ENCODE assay signal across 1 cellular context in the genomic region with DNA sequence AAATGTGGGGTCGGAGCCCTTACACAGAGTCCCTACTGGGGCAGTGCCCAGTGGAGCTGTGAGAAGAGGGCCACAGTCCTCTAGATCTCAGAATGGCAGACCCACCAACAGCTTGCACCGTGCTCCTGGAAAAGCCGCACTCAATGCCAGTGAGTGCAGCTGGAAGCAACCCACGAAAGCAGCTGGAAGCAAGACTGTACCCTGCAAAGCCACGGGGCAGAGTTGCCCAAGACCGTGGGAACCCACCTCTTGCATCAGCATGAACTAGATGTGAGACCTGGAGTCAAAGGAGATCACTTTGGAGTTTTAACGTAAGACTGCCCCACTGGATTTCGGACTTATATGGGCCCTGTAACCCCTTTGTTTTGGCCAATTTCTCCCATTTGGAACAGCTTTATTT.
TF ChIP-seq lines count a peak whose summit lies in the region.

No MANE protein-coding gene starts in this region.

TF ChIP-seq in GM12878, 131 proteins besides CTCF, POLR2A, EP300 and RAD21:
- TF ChIP-seq DPF2 (IDR thresholded peaks at IDR 0.05) (no peak), RFX5 (IDR thresholded peaks at IDR 0.05; ENCODE audit: low read depth, low read length) (no peak), FOXK2 (IDR thresholded peaks at IDR 0.05) (no peak), SMC3 (IDR thresholded peaks at IDR 0.05; ENCODE audit: borderline replicate concordance, low read length) (no peak), SRF (IDR thresholded peaks at IDR 0.05; ENCODE audit: low read depth in 2 of 2, low read length in 2 of 2) (no peak), PAX8 (IDR thresholded peaks at IDR 0.05) (no peak), RUNX3 (IDR thresholded peaks at IDR 0.05; ENCODE audit: low read length) (no peak), GATAD2B (conservative IDR thresholded peaks at IDR 0.05; ENCODE audit: low read depth) (no peak), CHD1 (IDR thresholded peaks at IDR 0.05; ENCODE audit: low read depth, low read length) (no peak), ZBED1 (IDR thresholded peaks at IDR 0.05; ENCODE audit: borderline replicate concordance) (no peak), STAT3 (IDR thresholded peaks at IDR 0.05; ENCODE audit: low read depth, low read length) (no peak), ZNF24 (IDR thresholded peaks at IDR 0.05) (no peak), BRCA1 (IDR thresholded peaks at IDR 0.05; ENCODE audit: low read depth, low read length) (no peak), ZNF207 (IDR thresholded peaks at IDR 0.05; ENCODE audit: borderline replicate concordance) (no peak), PAX5 (IDR thresholded peaks at IDR 0.05; ENCODE audit: borderline replicate concordance, low read depth, low read length) (no peak), MXI1 (IDR thresholded peaks at IDR 0.05; ENCODE audit: low read depth, low read length) (no peak)
- TF ChIP-seq, protein P1, sequence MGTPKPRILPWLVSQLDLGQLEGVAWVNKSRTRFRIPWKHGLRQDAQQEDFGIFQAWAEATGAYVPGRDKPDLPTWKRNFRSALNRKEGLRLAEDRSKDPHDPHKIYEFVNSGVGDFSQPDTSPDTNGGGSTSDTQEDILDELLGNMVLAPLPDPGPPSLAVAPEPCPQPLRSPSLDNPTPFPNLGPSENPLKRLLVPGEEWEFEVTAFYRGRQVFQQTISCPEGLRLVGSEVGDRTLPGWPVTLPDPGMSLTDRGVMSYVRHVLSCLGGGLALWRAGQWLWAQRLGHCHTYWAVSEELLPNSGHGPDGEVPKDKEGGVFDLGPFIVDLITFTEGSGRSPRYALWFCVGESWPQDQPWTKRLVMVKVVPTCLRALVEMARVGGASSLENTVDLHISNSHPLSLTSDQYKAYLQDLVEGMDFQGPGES (IDR thresholded peaks at IDR 0.05) = no peak
- TF ChIP-seq, protein P2, sequence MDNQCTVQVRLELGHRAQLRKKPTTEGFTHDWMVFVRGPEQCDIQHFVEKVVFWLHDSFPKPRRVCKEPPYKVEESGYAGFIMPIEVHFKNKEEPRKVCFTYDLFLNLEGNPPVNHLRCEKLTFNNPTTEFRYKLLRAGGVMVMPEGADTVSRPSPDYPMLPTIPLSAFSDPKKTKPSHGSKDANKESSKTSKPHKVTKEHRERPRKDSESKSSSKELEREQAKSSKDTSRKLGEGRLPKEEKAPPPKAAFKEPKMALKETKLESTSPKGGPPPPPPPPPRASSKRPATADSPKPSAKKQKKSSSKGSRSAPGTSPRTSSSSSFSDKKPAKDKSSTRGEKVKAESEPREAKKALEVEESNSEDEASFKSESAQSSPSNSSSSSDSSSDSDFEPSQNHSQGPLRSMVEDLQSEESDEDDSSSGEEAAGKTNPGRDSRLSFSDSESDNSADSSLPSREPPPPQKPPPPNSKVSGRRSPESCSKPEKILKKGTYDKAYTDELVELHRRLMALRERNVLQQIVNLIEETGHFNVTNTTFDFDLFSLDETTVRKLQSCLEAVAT (IDR thresholded peaks at IDR 0.05) = no peak
- TF ChIP-seq, protein P3, sequence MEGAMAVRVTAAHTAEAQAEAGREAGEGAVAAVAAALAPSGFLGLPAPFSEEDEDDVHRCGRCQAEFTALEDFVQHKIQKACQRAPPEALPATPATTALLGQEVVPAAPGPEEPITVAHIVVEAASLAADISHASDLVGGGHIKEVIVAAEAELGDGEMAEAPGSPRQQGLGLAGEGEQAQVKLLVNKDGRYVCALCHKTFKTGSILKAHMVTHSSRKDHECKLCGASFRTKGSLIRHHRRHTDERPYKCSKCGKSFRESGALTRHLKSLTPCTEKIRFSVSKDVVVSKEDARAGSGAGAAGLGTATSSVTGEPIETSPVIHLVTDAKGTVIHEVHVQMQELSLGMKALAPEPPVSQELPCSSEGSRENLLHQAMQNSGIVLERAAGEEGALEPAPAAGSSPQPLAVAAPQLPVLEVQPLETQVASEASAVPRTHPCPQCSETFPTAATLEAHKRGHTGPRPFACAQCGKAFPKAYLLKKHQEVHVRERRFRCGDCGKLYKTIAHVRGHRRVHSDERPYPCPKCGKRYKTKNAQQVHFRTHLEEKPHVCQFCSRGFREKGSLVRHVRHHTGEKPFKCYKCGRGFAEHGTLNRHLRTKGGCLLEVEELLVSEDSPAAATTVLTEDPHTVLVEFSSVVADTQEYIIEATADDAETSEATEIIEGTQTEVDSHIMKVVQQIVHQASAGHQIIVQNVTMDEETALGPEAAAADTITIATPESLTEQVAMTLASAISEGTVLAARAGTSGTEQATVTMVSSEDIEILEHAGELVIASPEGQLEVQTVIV (IDR thresholded peaks at IDR 0.05; ENCODE audit: borderline replicate concordance, partially characterized antibody) = no peak
- TF ChIP-seq, protein P4, sequence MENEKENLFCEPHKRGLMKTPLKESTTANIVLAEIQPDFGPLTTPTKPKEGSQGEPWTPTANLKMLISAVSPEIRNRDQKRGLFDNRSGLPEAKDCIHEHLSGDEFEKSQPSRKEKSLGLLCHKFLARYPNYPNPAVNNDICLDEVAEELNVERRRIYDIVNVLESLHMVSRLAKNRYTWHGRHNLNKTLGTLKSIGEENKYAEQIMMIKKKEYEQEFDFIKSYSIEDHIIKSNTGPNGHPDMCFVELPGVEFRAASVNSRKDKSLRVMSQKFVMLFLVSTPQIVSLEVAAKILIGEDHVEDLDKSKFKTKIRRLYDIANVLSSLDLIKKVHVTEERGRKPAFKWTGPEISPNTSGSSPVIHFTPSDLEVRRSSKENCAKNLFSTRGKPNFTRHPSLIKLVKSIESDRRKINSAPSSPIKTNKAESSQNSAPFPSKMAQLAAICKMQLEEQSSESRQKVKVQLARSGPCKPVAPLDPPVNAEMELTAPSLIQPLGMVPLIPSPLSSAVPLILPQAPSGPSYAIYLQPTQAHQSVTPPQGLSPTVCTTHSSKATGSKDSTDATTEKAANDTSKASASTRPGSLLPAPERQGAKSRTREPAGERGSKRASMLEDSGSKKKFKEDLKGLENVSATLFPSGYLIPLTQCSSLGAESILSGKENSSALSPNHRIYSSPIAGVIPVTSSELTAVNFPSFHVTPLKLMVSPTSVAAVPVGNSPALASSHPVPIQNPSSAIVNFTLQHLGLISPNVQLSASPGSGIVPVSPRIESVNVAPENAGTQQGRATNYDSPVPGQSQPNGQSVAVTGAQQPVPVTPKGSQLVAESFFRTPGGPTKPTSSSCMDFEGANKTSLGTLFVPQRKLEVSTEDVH (IDR thresholded peaks at IDR 0.05; ENCODE audit: low read depth, partially characterized antibody) = no peak
TF ChIP-seq in GM12878: peak in this region for 0.
